Comparison of ENCODE assay signal across 14 cellular contexts in the genomic region with DNA sequence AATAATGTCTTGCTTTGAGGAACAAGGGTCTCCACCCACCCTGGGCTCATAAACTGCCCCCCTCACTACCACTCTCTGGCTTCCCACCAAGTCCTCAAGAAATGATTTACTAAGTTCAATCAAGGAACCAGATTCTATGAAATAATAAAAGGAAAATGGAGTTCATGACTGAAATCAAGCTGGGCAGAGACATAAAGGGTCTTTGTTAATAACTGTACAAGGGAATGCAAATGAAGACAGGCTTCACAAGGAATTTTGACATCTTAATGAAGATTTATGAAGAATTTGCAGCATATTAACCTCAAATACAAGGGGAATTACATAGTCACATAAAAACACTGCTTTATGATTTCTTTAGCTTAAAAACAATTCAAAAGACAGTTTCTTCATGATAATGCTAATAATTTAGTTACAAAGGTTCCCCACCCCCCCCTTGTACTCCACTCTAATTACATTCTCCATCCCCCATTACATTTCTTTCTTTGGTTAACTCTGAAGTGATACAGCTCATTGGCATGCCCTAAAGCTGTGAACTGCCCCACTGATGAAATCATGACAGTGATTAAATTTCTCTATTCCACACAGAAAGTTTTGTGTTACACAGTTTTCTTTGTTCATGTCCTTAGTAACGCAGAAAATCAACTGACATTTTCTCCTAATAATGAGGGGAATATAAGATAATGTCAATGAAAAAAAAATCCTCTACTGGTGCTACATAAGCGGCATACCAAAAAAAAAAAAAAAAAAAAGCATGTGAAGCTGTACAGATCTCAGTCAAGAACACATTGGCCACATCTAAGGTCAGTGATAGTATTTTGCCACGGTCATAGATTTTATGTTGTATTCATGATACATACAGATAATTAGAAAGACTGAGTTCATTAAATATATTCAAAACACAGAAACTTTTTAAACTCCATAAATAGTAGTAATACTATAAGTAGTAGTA. TPM values are rescaled to one million over a fixed set of nuclear protein-coding genes. Genes with fewer than 3 reads are reported as not detected.
A peak's percentile ranks its signal among the peaks of the same experiment; 100 is the strongest.
DNase-seq lines count a peak whose midpoint lies in the region; ATAC-seq, FAIRE-seq and TF ChIP-seq lines count a peak whose summit lies in the region.
"Had no signal": no experiment of that assay in that cellular context is flagged by ENCODE, and none has a peak within 500 bp of the region (broad histone marks: within the 10 kb centered on the region; RNA-seq: fewer than 3 reads in every experiment).

No MANE protein-coding gene starts in this region.

- H3K4me3 ChIP-seq in mesendoderm (ENCODE audit: low read length) (no peak overlapping the region), thyroid gland (replicated peaks in 1 of 3) (no peak overlapping the region)

- intact Hi-C loops in thyroid gland (cut with DNase I), result no loop called here

- H3K36me3 ChIP-seq in mesendoderm (ENCODE audit: control insufficient read depth, insufficient read depth, low read length) (no peaks in the 10 kb centered on the region), thyroid gland (no peaks in the 10 kb centered on the region)

- no peak overlapping the region for H2AK5ac ChIP-seq in mesendoderm (ENCODE audit: low read length)

- H3K79me1 ChIP-seq in mesendoderm (ENCODE audit: low read length), result peaks cover 7% of the 10 kb centered on the region

- no peak for TF ChIP-seq CTCF in brain (conservative IDR thresholded peaks at IDR 0.05)
- no peak for TF ChIP-seq CTCF in thyroid gland (IDR thresholded peaks at IDR 0.05)

- H4K5ac ChIP-seq in mesendoderm (ENCODE audit: low read length), result no peak overlapping the region

- peak; percentile 75 for DNase-seq in AG08395 (ENCODE audit: low spot score)
- peak; percentile 55 for DNase-seq in HTR-8/SVneo (ENCODE audit: insufficient read length, low spot score)
- peak; percentile 51 for DNase-seq in mesendoderm
- DNase-seq in NCI-H2081 treated with DMSO at 0.1 percent for 48 hours (lab: John Stamatoyannopoulos, UW), result no peak
- DNase-seq in dermis blood vessel endothelial cell, result no peak
- DNase-seq in thyroid gland, result no peak
- DNase-seq: activated CD4-positive, alpha-beta T cell treated with anti-CD3 and anti-CD28 coated beads for 4 hours; C1 segment of cervical spinal cord; NCI-H2171 treated with DMSO at 0.1 percent for 48 hours had no signal

- no CpG with 5 or more reads among the region's 3 CpGs for WGBS in mesendoderm (ENCODE audit: extremely low coverage, insufficient coverage, low lambda C conversion rate)
- WGBS in thyroid gland, 2 donors, result 82 to 89% methylated on average over 3 of the region's 3 CpGs

- peaks cover 0 to 6% (median 0%) of the 10 kb centered on the region in 5 experiments for H3K9me3 Mint-ChIP-seq in brain
- H3K9me3 Mint-ChIP-seq: stimulated activated naive CD8-positive, alpha-beta T cell treated with anti-CD3 and anti-CD28 coated beads, Interleukin-15, Interleukin-2, amounts not matched to agents 100 ng/mL and 50 ng/mL, for 24 hours had no signal

- H3K4me1 Mint-ChIP-seq in brain, result peaks cover 71% of the 10 kb centered on the region

- H3K18ac ChIP-seq in mesendoderm (ENCODE audit: low read length), result no peak overlapping the region

- no peak overlapping the region for H3K23ac ChIP-seq in mesendoderm (ENCODE audit: low read length)

- no peak overlapping the region for H3K4ac ChIP-seq in mesendoderm (ENCODE audit: low read depth, low read length)

- H3K27ac Mint-ChIP-seq in brain, result peak overlapping the region; percentile 55 to 83 (median 79)
- H3K27ac Mint-ChIP-seq: activated naive CD8-positive, alpha-beta T cell; stimulated activated naive CD8-positive, alpha-beta T cell treated with anti-CD3 and anti-CD28 coated beads, Interleukin-15, Interleukin-2, amounts not matched to agents 100 ng/mL and 50 ng/mL, for 24 hours had no signal

- H3K4me3 Mint-ChIP-seq in brain, result peak overlapping the region in 4 of 5 experiments; percentile 4 to 42 (median 28)
- H3K4me3 Mint-ChIP-seq: activated naive CD8-positive, alpha-beta T cell; stimulated activated naive CD8-positive, alpha-beta T cell treated with anti-CD3 and anti-CD28 coated beads, Interleukin-15, Interleukin-2, amounts not matched to agents 100 ng/mL and 50 ng/mL, for 24 hours had no signal

- no peaks in the 10 kb centered on the region for H3K9me3 ChIP-seq in thyroid gland

- peaks cover 2% of the 10 kb centered on the region for H3K27me3 Mint-ChIP-seq in brain
- H3K27me3 Mint-ChIP-seq: activated naive CD8-positive, alpha-beta T cell had no signal

- no peak overlapping the region for H3K4me2 ChIP-seq in mesendoderm (ENCODE audit: low read length)

- FAIRE-seq in HTR-8/SVneo (lab: Jason Lieb, UNC), result no peak

- H3K27ac ChIP-seq in mesendoderm (ENCODE audit: low read depth, low read length), result no peak overlapping the region
- no peak overlapping the region for H3K27ac ChIP-seq in thyroid gland

- peaks cover 5% of the 10 kb centered on the region for H3K36me3 Mint-ChIP-seq in brain
- H3K36me3 Mint-ChIP-seq: activated naive CD8-positive, alpha-beta T cell had no signal

- H3K79me2 ChIP-seq in mesendoderm (ENCODE audit: control insufficient read depth, insufficient read depth, low read length), result no peaks in the 10 kb centered on the region

- H3K4me1 ChIP-seq in mesendoderm (ENCODE audit: control insufficient read depth, low read depth, low read length) (peaks cover 3% of the 10 kb centered on the region), thyroid gland (peaks cover 10 to 18% of the 10 kb centered on the region in 2 donors)

- H4K8ac ChIP-seq in mesendoderm (ENCODE audit: low read depth, low read length), result no peak overlapping the region

- H2BK5ac ChIP-seq in mesendoderm (ENCODE audit: low read length), result no peak overlapping the region

- no peaks in the 10 kb centered on the region for H3K27me3 ChIP-seq in mesendoderm (ENCODE audit: insufficient read depth, low read length, poor library complexity)
- H3K27me3 ChIP-seq in thyroid gland, result no peaks in the 10 kb centered on the region

- no peak overlapping the region for H3K9ac ChIP-seq in mesendoderm (ENCODE audit: low read length)

- no peak overlapping the region for H2BK15ac ChIP-seq in mesendoderm (replicated peaks; ENCODE audit: low read depth)

- H3K56ac ChIP-seq in mesendoderm (ENCODE audit: low read length), result no peak overlapping the region

- TF ChIP-seq POLR2A in thyroid gland (IDR thresholded peaks at IDR 0.05), result no peak

- H2BK120ac ChIP-seq in mesendoderm (ENCODE audit: low read depth, low read length), result no peak overlapping the region

- no peak for ATAC-seq in GM21381 (IDR thresholded peaks at IDR 0.05; ENCODE audit: unreplicated experiment)
- ATAC-seq: esophagus mucosa had no signal

RNA-seq across cellular contexts. Expression of gene WWTR1, which starts 54.4 kb away (rescaled TPM):
- 7.4 TPM for polyA plus RNA-seq in brain (ENCODE audit: insufficient read depth, low read depth, low replicate concordance)
- 25.5 TPM for polyA plus RNA-seq in mesendoderm (2013, experiment 1 of 2)
- 25.1 TPM for polyA plus RNA-seq in mesendoderm (2013, experiment 2 of 2)
- total RNA-seq in dermis blood vessel endothelial cell (111 and 207 TPM in 2 replicates), thyroid gland (10 to 100 TPM; 56.7 to 87.6 (median 78.5) TPM)

Comparison
In these comparisons a context has a peak if more than half of its experiments do, and no peak if none do; other contexts are left out.
1. DNase-seq: peak in AG08395 (single experiment), HTR-8/SVneo (single experiment) and mesendoderm (single experiment); none in NCI-H2081 treated with DMSO at 0.1 percent for 48 hours (single experiment), dermis blood vessel endothelial cell (single experiment) and thyroid gland (0 of 2).